8 cellular contexts compared by ENCODE assay signal in genomic region chr19:4811328-4812131, GRCh38. TPM values are rescaled to one million over a fixed set of nuclear protein-coding genes. Genes with fewer than 3 reads are reported as not detected.
DNase-seq lines count a peak whose midpoint lies in the region; ATAC-seq and TF ChIP-seq lines count a peak whose summit lies in the region.

No MANE protein-coding gene starts in this region.

- intact Hi-C loops in CD4-positive, alpha-beta T cell (cut with DNase I, micrococcal nuclease), result loop anchor here (1.0 kb wide), 2 partner anchors 100 to 220 kb away; no protein-coding TSS in a partner anchor
- intact Hi-C loops in activated T-helper 2 cell treated with anti-CD3 and anti-CD28 coated beads, Interferon-gamma antibody, Interleukin-2, Interleukin-4, amounts not matched to agents 10 μg/mL and 5 μg/mL and 100 μg/mL, durations not matched to agents 14 hours and 24 hours and 36 hours (cut with micrococcal nuclease), result loop anchor here (1.0 to 10.0 kb wide), 2 partner anchors 40 to 223 kb away; no protein-coding TSS in a partner anchor
- intact Hi-C loops in tibial artery (cut with DNase I; ENCODE audit: low total_unique reads), result loop anchor here (2.0 to 5.0 kb wide), 2 partner anchors 41 to 101 kb away; no protein-coding TSS in a partner anchor

- H3K4me1 Mint-ChIP-seq in CD4-positive, alpha-beta T cell (ENCODE audit: low read depth), result peaks cover 21% of the 10 kb centered on the region
- H3K4me1 Mint-ChIP-seq in HFFc6 (ENCODE audit: low read depth), result peaks cover 43% of the 10 kb centered on the region
- H3K4me1 Mint-ChIP-seq in activated T-helper 2 cell treated with anti-CD3 and anti-CD28 coated beads, Interferon-gamma antibody, Interleukin-2, Interleukin-4, amounts not matched to agents 10 μg/mL and 5 μg/mL and 100 μg/mL, durations not matched to agents 14 hours and 24 hours and 36 hours (ENCODE audit: low read depth), result peaks cover 14% of the 10 kb centered on the region

- H3K27me3 Mint-ChIP-seq in CD4-positive, alpha-beta T cell, result no peaks in the 10 kb centered on the region
- H3K27me3 Mint-ChIP-seq in HFFc6 (ENCODE audit: insufficient read depth), result peaks cover 11% of the 10 kb centered on the region
- no peaks in the 10 kb centered on the region for H3K27me3 Mint-ChIP-seq in activated T-helper 2 cell treated with anti-CD3 and anti-CD28 coated beads, Interferon-gamma antibody, Interleukin-2, Interleukin-4, amounts not matched to agents 10 μg/mL and 5 μg/mL and 100 μg/mL, durations not matched to agents 14 hours and 24 hours and 36 hours (ENCODE audit: low read depth)

- H3K4me1 ChIP-seq in osteoblast (ENCODE audit: insufficient read depth, low read length) (peaks cover 11% of the 10 kb centered on the region), tibial artery (peaks cover 0 to 50% (median 30%) of the 10 kb centered on the region in 4 donors)

- peak; percentile 77 for ATAC-seq in CD4-positive, alpha-beta T cell (ENCODE audit: poor library complexity)
- ATAC-seq in HG03354 (IDR thresholded peaks at IDR 0.05; ENCODE audit: poor library complexity, severe bottlenecking, unreplicated experiment), result no peak

- H3K27me3 ChIP-seq in CD4-positive, alpha-beta T cell (ENCODE audit: control insufficient read depth, insufficient read depth, low read length), result no peaks in the 10 kb centered on the region
- H3K27me3 ChIP-seq in osteoblast (ENCODE audit: insufficient read depth, low read length) (no peaks in the 10 kb centered on the region), tibial artery (no peaks in the 10 kb centered on the region)

- H3K9me3 Mint-ChIP-seq in CD4-positive, alpha-beta T cell, result no peaks in the 10 kb centered on the region
- H3K9me3 Mint-ChIP-seq in HFFc6, result peaks cover 10% of the 10 kb centered on the region
- H3K9me3 Mint-ChIP-seq in activated T-helper 2 cell treated with anti-CD3 and anti-CD28 coated beads, Interferon-gamma antibody, Interleukin-2, Interleukin-4, amounts not matched to agents 10 μg/mL and 5 μg/mL and 100 μg/mL, durations not matched to agents 14 hours and 24 hours and 36 hours, result no peaks in the 10 kb centered on the region

- peak; percentile 79 to 95 (median 87) for DNase-seq in CD4-positive, alpha-beta T cell
- DNase-seq in HFFc6 (peak; percentile 48), RWPE1 (ENCODE audit: low spot score) (peak; percentile 42), fibroblast of villous mesenchyme (ENCODE audit: low read depth) (peak; percentile 58), osteoblast (ENCODE audit: insufficient read length, low spot score, missing footprints) (peak; percentile 96), tibial artery (peak; percentile 81 to 85)
- peak; percentile 78 for DNase-seq in activated T-helper 2 cell treated with anti-CD3 and anti-CD28 coated beads, Interferon-gamma antibody, Interleukin-2, Interleukin-4, amounts not matched to agents 10 μg/mL and 5 μg/mL and 100 μg/mL, durations not matched to agents 14 hours and 24 hours and 36 hours (ENCODE audit: low spot score)

- CTCF ChIA-PET in CD4-positive, alpha-beta T cell (lab: Charles Lee), result interaction anchor here (1.3 to 3.3 kb wide), 2 partner anchors 15 to 40 kb away, joined by 3 to 76 read pairs; no protein-coding TSS in a partner anchor
- CTCF ChIA-PET in RWPE1 (lab: Yijun Ruan, JAX), result interaction anchor here (0.6 to 1.0 kb wide), 6 partner anchors 17 to 235 kb away, joined by 3 to 5 read pairs (median 4); partner anchors contain the start of gene FEM1A

- H3K36me3 ChIP-seq in osteoblast (ENCODE audit: insufficient read depth, low read length), result no peaks in the 10 kb centered on the region
- H3K36me3 ChIP-seq in tibial artery, result peaks cover 4 to 7% (median 5%) of the 10 kb centered on the region in 3 donors

- no peaks in the 10 kb centered on the region for H3K36me3 Mint-ChIP-seq in CD4-positive, alpha-beta T cell (ENCODE audit: low read depth)
- peaks cover 18% of the 10 kb centered on the region for H3K36me3 Mint-ChIP-seq in HFFc6 (ENCODE audit: low read depth)
- H3K36me3 Mint-ChIP-seq in activated T-helper 2 cell treated with anti-CD3 and anti-CD28 coated beads, Interferon-gamma antibody, Interleukin-2, Interleukin-4, amounts not matched to agents 10 μg/mL and 5 μg/mL and 100 μg/mL, durations not matched to agents 14 hours and 24 hours and 36 hours (ENCODE audit: low read depth), result peaks cover 16% of the 10 kb centered on the region

- H3K4me3 Mint-ChIP-seq in CD4-positive, alpha-beta T cell, result no peak overlapping the region
- H3K4me3 Mint-ChIP-seq in HFFc6, result peak overlapping the region; percentile 67
- no peak overlapping the region for H3K4me3 Mint-ChIP-seq in activated T-helper 2 cell treated with anti-CD3 and anti-CD28 coated beads, Interferon-gamma antibody, Interleukin-2, Interleukin-4, amounts not matched to agents 10 μg/mL and 5 μg/mL and 100 μg/mL, durations not matched to agents 14 hours and 24 hours and 36 hours (ENCODE audit: low read depth)

- no peak overlapping the region for H3K27ac Mint-ChIP-seq in CD4-positive, alpha-beta T cell
- peak overlapping the region; percentile 99 for H3K27ac Mint-ChIP-seq in HFFc6
- peak overlapping the region; percentile 33 for H3K27ac Mint-ChIP-seq in activated T-helper 2 cell treated with anti-CD3 and anti-CD28 coated beads, Interferon-gamma antibody, Interleukin-2, Interleukin-4, amounts not matched to agents 10 μg/mL and 5 μg/mL and 100 μg/mL, durations not matched to agents 14 hours and 24 hours and 36 hours

- no peaks in the 10 kb centered on the region for H4K20me1 ChIP-seq in osteoblast (ENCODE audit: insufficient read depth, low read length)

- no peak overlapping the region for H2AFZ ChIP-seq in osteoblast (ENCODE audit: low read length)

- H3K4me3 ChIP-seq in fibroblast of villous mesenchyme (ENCODE audit: low read depth, low read length) (no peak overlapping the region), osteoblast (ENCODE audit: insufficient read depth, low read length) (no peak overlapping the region), tibial artery (no peak overlapping the region)

- H3K27ac ChIP-seq in CD4-positive, alpha-beta T cell (ENCODE audit: low read depth, low read length), result no peak overlapping the region
- peak overlapping the region; percentile 99 for H3K27ac ChIP-seq in RWPE1
- peak overlapping the region; percentile 28 for H3K27ac ChIP-seq in osteoblast (ENCODE audit: low read depth, low read length)
- peak overlapping the region; percentile 83 to 84 for H3K27ac ChIP-seq in tibial artery

- H3K9me3 ChIP-seq in CD4-positive, alpha-beta T cell (ENCODE audit: control insufficient read depth, low read length), result no peaks in the 10 kb centered on the region
- H3K9me3 ChIP-seq in osteoblast (ENCODE audit: low read depth, low read length), result no peaks in the 10 kb centered on the region
- H3K9me3 ChIP-seq in tibial artery, result no peaks in the 10 kb centered on the region

- POLR2A ChIA-PET in CD4-positive, alpha-beta T cell (lab: Charles Lee), result interaction anchor here (2.9 kb wide), 1 partner anchor 100 kb away, joined by 15 read pairs; no protein-coding TSS in a partner anchor
- POLR2A ChIA-PET in RWPE1 (lab: Yijun Ruan, JAX; ENCODE audit: low non-redundant PET), result no interaction called here

- peak; percentile 80 for TF ChIP-seq CTCF in CD4-positive, alpha-beta T cell (IDR thresholded peaks at IDR 0.05)
- peak; percentile 90 for TF ChIP-seq CTCF in HFFc6 (IDR thresholded peaks at IDR 0.05)
- peak; percentile 89 for TF ChIP-seq CTCF in RWPE1 (conservative IDR thresholded peaks at IDR 0.05; ENCODE audit: low read depth)
- peak; percentile 86 for TF ChIP-seq CTCF in fibroblast of villous mesenchyme (IDR thresholded peaks at IDR 0.05; ENCODE audit: insufficient read depth, low read depth, low read length)
- TF ChIP-seq CTCF in osteoblast (IDR thresholded peaks at IDR 0.05; ENCODE audit: extremely low read depth, low read depth, low read length), result peak; percentile 82
- peak; percentile 78 to 88 for TF ChIP-seq CTCF in tibial artery (IDR thresholded peaks at IDR 0.05)

- H3K79me2 ChIP-seq in osteoblast (ENCODE audit: insufficient read depth, low read length), result no peaks in the 10 kb centered on the region

- H3K4me2 ChIP-seq in osteoblast (ENCODE audit: insufficient read depth, low read length), result no peak overlapping the region

RNA-seq across cellular contexts. Expression of gene TICAM1, which starts 20.0 kb away (rescaled TPM):
- total RNA-seq in CD4-positive, alpha-beta T cell, result 10 to 100 TPM; 14.7 to 15.0 TPM
- 10 to 100 TPM; 16.4 to 21.6 (median 18.4) TPM for total RNA-seq in HFFc6 (2021; fragmentation: NEBNext Ultra II Directional; extraction: Animal tissue kit (Norgen Biotek cat#: 25700))
- 28.1 and 30.4 TPM in 2 replicates for total RNA-seq in activated T-helper 2 cell treated with anti-CD3 and anti-CD28 coated beads, Interferon-gamma antibody, Interleukin-2, Interleukin-4, amounts not matched to agents 10 μg/mL and 5 μg/mL and 100 μg/mL, durations not matched to agents 14 hours and 24 hours and 36 hours
- total RNA-seq in fibroblast of villous mesenchyme, result 3.2 and 3.5 TPM in 2 replicates
- 2.7 and 3.3 TPM in 2 replicates for total RNA-seq in osteoblast

RNA-seq across cellular contexts. Expression of gene FEM1A, which starts 20.0 kb away (rescaled TPM):
- total RNA-seq in CD4-positive, alpha-beta T cell, result 10 to 100 TPM; 11.8 to 12.1 TPM
- total RNA-seq in HFFc6 (2021; fragmentation: NEBNext Ultra II Directional; extraction: Animal tissue kit (Norgen Biotek cat#: 25700)), result 10 to 100 TPM in 1 of 6 experiments, 1 to 10 TPM in 5; 8.4 to 10.2 (median 9.0) TPM
- 18.1 and 18.6 TPM in 2 replicates for total RNA-seq in activated T-helper 2 cell treated with anti-CD3 and anti-CD28 coated beads, Interferon-gamma antibody, Interleukin-2, Interleukin-4, amounts not matched to agents 10 μg/mL and 5 μg/mL and 100 μg/mL, durations not matched to agents 14 hours and 24 hours and 36 hours
- total RNA-seq in fibroblast of villous mesenchyme (12.6 and 13.8 TPM in 2 replicates), osteoblast (10.3 and 12.7 TPM in 2 replicates)

RNA-seq across cellular contexts. Expression of gene PLIN3, which starts 55.9 kb away (rescaled TPM):
- total RNA-seq in CD4-positive, alpha-beta T cell, result 10 to 100 TPM; 18.2 to 19.1 TPM
- 100 to 1,000 TPM; 250 to 300 (median 266) TPM for total RNA-seq in HFFc6 (2021; fragmentation: NEBNext Ultra II Directional; extraction: Animal tissue kit (Norgen Biotek cat#: 25700))
- total RNA-seq in activated T-helper 2 cell treated with anti-CD3 and anti-CD28 coated beads, Interferon-gamma antibody, Interleukin-2, Interleukin-4, amounts not matched to agents 10 μg/mL and 5 μg/mL and 100 μg/mL, durations not matched to agents 14 hours and 24 hours and 36 hours, result 55.3 and 61.8 TPM in 2 replicates
- total RNA-seq in fibroblast of villous mesenchyme (191 and 193 TPM in 2 replicates), osteoblast (224 and 260 TPM in 2 replicates)

Comparison
In these comparisons a context has a peak if more than half of its experiments do, and no peak if none do; other contexts are left out.
1. DNase-seq: peak in every context shown above with its lines; median percentile 96 in osteoblast; 87 in CD4-positive, alpha-beta T cell; 83 in tibial artery; 78 in activated T-helper 2 cell treated with anti-CD3 and anti-CD28 coated beads, Interferon-gamma antibody, Interleukin-2, Interleukin-4, amounts not matched to agents 10 μg/mL and 5 μg/mL and 100 μg/mL, durations not matched to agents 14 hours and 24 hours and 36 hours; 58 in fibroblast of villous mesenchyme; 48 in HFFc6; 42 in RWPE1.